8 cellular contexts compared by ENCODE assay signal in the genomic region with DNA sequence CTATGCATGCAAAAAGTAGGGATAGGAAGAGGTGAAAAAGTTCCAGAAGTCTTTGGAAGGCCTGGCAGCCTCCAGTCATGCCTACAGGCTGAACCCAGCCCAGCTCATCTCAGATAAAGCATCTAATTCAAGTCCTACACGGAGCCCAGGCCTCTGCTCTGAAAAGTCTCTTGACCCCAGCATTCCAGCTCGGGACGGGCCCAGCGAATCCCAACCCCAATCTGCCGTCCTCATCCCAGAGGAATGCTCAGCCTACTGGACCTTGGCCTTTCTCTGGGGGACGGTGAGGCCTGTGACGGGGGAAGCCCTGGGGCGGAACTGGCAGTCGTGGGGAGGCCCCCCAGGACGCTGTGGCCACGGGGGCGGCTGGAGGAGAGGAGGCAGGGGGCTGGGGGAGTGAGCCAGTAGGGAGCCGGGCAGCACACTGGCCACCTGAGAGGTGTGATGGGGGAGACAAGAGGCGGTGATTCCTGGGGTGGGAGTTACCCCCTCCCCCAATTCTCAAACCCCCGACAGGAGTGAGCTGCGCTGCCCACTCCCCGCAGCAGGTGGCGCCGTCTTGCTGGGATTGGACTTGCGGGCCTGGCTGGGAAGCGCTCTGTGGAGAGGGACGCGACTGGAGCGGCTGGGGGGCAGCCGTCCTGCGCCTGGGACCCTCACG.
DNase-seq lines count a peak whose midpoint lies in the region; ATAC-seq and TF ChIP-seq lines count a peak whose summit lies in the region.

No MANE protein-coding gene starts in this region.

- H3K27me3 Mint-ChIP-seq in activated T-helper 17 cell treated with anti-CD3 and anti-CD28 coated beads, Interleukin-2, amount 50 U/mL, for 72 hours = peaks cover 4% of the 10 kb centered on the region

- in situ Hi-C loops in astrocyte of the cerebellum (cut with HindIII; ENCODE audit: low sequenced_read_pairs) = loop anchor here (5.0 kb wide), 1 partner anchor 97 kb away; no protein-coding TSS in a partner anchor

- peaks cover 4% of the 10 kb centered on the region for H3K79me2 ChIP-seq in hepatocyte

- DNase-seq in BJ (ENCODE audit: low read depth) = no peak
- peak; percentile 59 for DNase-seq in SW480 (ENCODE audit: low spot score)
- no peak for DNase-seq in astrocyte of the cerebellum (ENCODE audit: low read depth)
- DNase-seq in hepatocyte (ENCODE audit: low spot score) = peak; percentile 87
- DNase-seq in retinal pigment epithelial cell (ENCODE audit: low read depth) = no peak

- H3K27ac ChIP-seq in hepatocyte = peak overlapping the region; percentile 96

- H3K9me3 ChIP-seq in hepatocyte (ENCODE audit: low read depth) = no peaks in the 10 kb centered on the region

- ATAC-seq in HG02759 (IDR thresholded peaks at IDR 0.05; ENCODE audit: unreplicated experiment) = peak; percentile 63
- no peak for ATAC-seq in activated T-helper 17 cell treated with anti-CD3 and anti-CD28 coated beads, Interleukin-2, amount 50 U/mL, for 72 hours (replicated peaks)
- no peak for ATAC-seq in GM21529 (IDR thresholded peaks at IDR 0.05; ENCODE audit: unreplicated experiment)

- H2AFZ ChIP-seq in hepatocyte = peak overlapping the region; percentile 32

- CTCF ChIA-PET in BJ (lab: Yijun Ruan, JAX) = interaction anchor here (0.6 to 7.3 kb wide), 34 partner anchors 8 to 869 kb away, joined by 3 to 62 read pairs (median 5); a partner anchor contains a TSS

- H3K27ac Mint-ChIP-seq in activated T-helper 17 cell treated with anti-CD3 and anti-CD28 coated beads, Interleukin-2, amount 50 U/mL, for 72 hours = no peak overlapping the region

- no peaks in the 10 kb centered on the region for H3K9me2 ChIP-seq in hepatocyte (replicated peaks; ENCODE audit: insufficient read depth)

- no peaks in the 10 kb centered on the region for H4K20me1 ChIP-seq in hepatocyte (ENCODE audit: insufficient read depth, poor library complexity, severe bottlenecking)

- H3K27me3 ChIP-seq in BJ (ENCODE audit: control insufficient read depth, insufficient read depth, low read length) (no peaks in the 10 kb centered on the region), hepatocyte (no peaks in the 10 kb centered on the region)

- POLR2A ChIA-PET in BJ (lab: Charles Lee) = interaction anchor here (0.6 kb wide), 1 partner anchor 365 kb away, joined by 3 read pairs; no protein-coding TSS in a partner anchor

- peak; percentile 92 for TF ChIP-seq CTCF in BJ (IDR thresholded peaks at IDR 0.05; ENCODE audit: insufficient read depth, low read depth, low read length)
- peak; percentile 82 for TF ChIP-seq CTCF in astrocyte of the cerebellum (IDR thresholded peaks at IDR 0.05; ENCODE audit: low read depth, low read length, missing control alignments)
- TF ChIP-seq CTCF in hepatocyte (IDR thresholded peaks at IDR 0.05; ENCODE audit: poor library complexity) = peak; percentile 95
- peak; percentile 88 for TF ChIP-seq CTCF in retinal pigment epithelial cell (conservative IDR thresholded peaks at IDR 0.05; ENCODE audit: low read depth, low read length)

- no peaks in the 10 kb centered on the region for H3K36me3 Mint-ChIP-seq in activated T-helper 17 cell treated with anti-CD3 and anti-CD28 coated beads, Interleukin-2, amount 50 U/mL, for 72 hours (ENCODE audit: low read depth)

- H3K4me2 ChIP-seq in hepatocyte = peak overlapping the region; percentile 78

- H3K4me1 Mint-ChIP-seq in activated T-helper 17 cell treated with anti-CD3 and anti-CD28 coated beads, Interleukin-2, amount 50 U/mL, for 72 hours = peaks cover 8% of the 10 kb centered on the region

- H3K9me3 Mint-ChIP-seq in activated T-helper 17 cell treated with anti-CD3 and anti-CD28 coated beads, Interleukin-2, amount 50 U/mL, for 72 hours = no peaks in the 10 kb centered on the region

- peaks cover 57% of the 10 kb centered on the region for H3K4me1 ChIP-seq in hepatocyte (ENCODE audit: insufficient read depth)

- no peak overlapping the region for H3K4me3 Mint-ChIP-seq in activated T-helper 17 cell treated with anti-CD3 and anti-CD28 coated beads, Interleukin-2, amount 50 U/mL, for 72 hours

- WGBS in hepatocyte (ENCODE audit: low lambda C conversion rate, missing lambda C conversion rate) = 13% methylated on average over 21 of the region's 27 CpGs

- H3K4me3 ChIP-seq in BJ (ENCODE audit: low read depth, low read length) (peak overlapping the region; percentile 12; the same call in 1 of the 2 replicates), astrocyte of the cerebellum (ENCODE audit: low read depth, low read length) (peak overlapping the region; percentile 21), hepatocyte (no peak overlapping the region), retinal pigment epithelial cell (ENCODE audit: low read length) (peak overlapping the region; percentile 50)

- H3K36me3 ChIP-seq in BJ (ENCODE audit: control insufficient read depth, insufficient read depth, low read length) = no peaks in the 10 kb centered on the region
- no peaks in the 10 kb centered on the region for H3K36me3 ChIP-seq in hepatocyte (replicated peaks; ENCODE audit: insufficient read depth, low read depth)

Comparison
In these comparisons a context has a peak if more than half of its experiments do, and no peak if none do; other contexts are left out.
1. DNase-seq: peak in SW480 (single experiment) and hepatocyte (single experiment); none in BJ (single experiment), astrocyte of the cerebellum (single experiment) and retinal pigment epithelial cell (single experiment).
2. Peak in every context shown above with its lines, with median percentiles within 50 percentile points of each other: CTCF ChIP-seq.